22 cellular contexts compared by ENCODE assay signal in the genomic region with DNA sequence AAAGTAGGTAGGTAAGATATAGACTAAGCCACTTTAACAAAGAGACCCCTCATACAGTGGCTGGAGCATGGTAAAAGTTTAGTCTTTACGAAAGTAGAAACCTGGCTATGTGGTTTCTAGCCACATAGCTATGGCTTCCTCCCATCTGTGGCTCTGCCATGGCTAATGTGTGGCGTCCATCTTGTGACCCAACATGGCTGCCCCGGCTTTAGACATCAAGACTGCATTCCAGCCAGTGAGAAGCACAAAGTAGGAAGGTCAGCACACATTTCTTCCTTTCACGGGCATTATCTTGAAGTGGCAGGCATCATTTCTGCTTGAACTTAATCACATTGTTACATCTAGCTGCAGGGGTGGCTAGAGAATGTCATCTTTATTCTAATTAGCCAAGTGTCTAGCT.
DNase-seq lines count a peak whose midpoint lies in the region; ATAC-seq, FAIRE-seq and TF ChIP-seq lines count a peak whose summit lies in the region.
"Had no signal": no experiment of that assay in that cellular context is flagged by ENCODE, and none has a peak within 500 bp of the region (broad histone marks: within the 10 kb centered on the region; RNA-seq: fewer than 3 reads in every experiment).

No MANE protein-coding gene starts in this region.

- 54% methylated on average over 2 of the region's 4 CpGs; no CpG with 5 or more reads in 1 of the 2 experiments for WGBS in IMR-90 (ENCODE audit: extremely low coverage in 2 of 2, insufficient read length in 1 of 2), 2 experiments
- 4% methylated on average over 4 of the region's 4 CpGs for WGBS in K562 (ENCODE audit: insufficient coverage, low coverage, missing lambda C conversion rate)
- no CpG with 5 or more reads among the region's 4 CpGs for WGBS in mesendoderm (ENCODE audit: extremely low coverage, insufficient coverage, low lambda C conversion rate)

- dilution Hi-C loops in IMR-90 (cut with HindIII; ENCODE audit: low sequenced_read_pairs, unreplicated experiment): no loop called here

- FAIRE-seq in K562 (lab: Jason Lieb, UNC): no peak
- FAIRE-seq: D721Med, G401.6, GM12878, GM19239, H54 had no signal

- in situ Hi-C loops in IMR-90 (cut with MboI; ENCODE audit: low sequenced_read_pairs) (no loop called here), K562 (cut with MboI) (no loop called here)

- CTCF ChIA-PET in IMR-90 (lab: Yijun Ruan, JAX) (no interaction called here), K562 (lab: Yijun Ruan, JAX; ENCODE audit: low intra/inter-chr PET ratio) (no interaction called here)

- no peak overlapping the region for H3K27ac ChIP-seq in GM23338 (ENCODE audit: low read depth)
- no peak overlapping the region for H3K27ac ChIP-seq in IMR-90 (ENCODE audit: insufficient read depth, low read length)
- H3K27ac ChIP-seq in K562 (ENCODE audit: extremely low read depth, low read depth, low read length): no peak overlapping the region
- H3K27ac ChIP-seq in neural progenitor cell: no peak overlapping the region
- no peak overlapping the region for H3K27ac ChIP-seq in mesendoderm (ENCODE audit: low read depth, low read length)
- H3K27ac ChIP-seq: BLaER1, GM23248 had no signal

- TF ChIP-seq EP300 in K562 (IDR thresholded peaks at IDR 0.05; ENCODE audit: low read length): no peak

- DNase-seq in GM23338 (ENCODE audit: low spot score) (no peak), IMR-90 (no peak), K562 (ENCODE audit: extremely low read depth in 1 of 4, low spot score in 3 of 4) (no peak), neural progenitor cell (ENCODE audit: low spot score) (no peak), mesendoderm (no peak), C1 segment of cervical spinal cord (lab: John Stamatoyannopoulos, UW) (no peak), DMS53 (lab: John Stamatoyannopoulos, UW) (no peak)
- DNase-seq in activated CD4-positive, alpha-beta T cell treated with anti-CD3 and anti-CD28 coated beads for 1 hour: no peak
- DNase-seq: CD4-positive, alpha-beta T cell; CD8-positive, alpha-beta memory T cell; DMS 273 treated with DMSO at 0.1 percent for 48 hours; DND-41; GM23248 had no signal

- H3K23ac ChIP-seq in IMR-90 (ENCODE audit: low read depth, low read length) (no peak overlapping the region), mesendoderm (ENCODE audit: low read length) (no peak overlapping the region)

- H3K27ac Mint-ChIP-seq in GM23338 (no peak overlapping the region), neural progenitor cell (no peak overlapping the region)
- H3K27ac Mint-ChIP-seq: B cell; CD14-positive monocyte; CD4-positive, alpha-beta T cell; CD8-positive, alpha-beta memory T cell had no signal

- no peak overlapping the region for H3K9ac ChIP-seq in IMR-90 (ENCODE audit: low read depth, low read length)
- no peak overlapping the region for H3K9ac ChIP-seq in K562 (ENCODE audit: insufficient read depth in 1 of 2, low read depth in 2 of 2, low read length in 2 of 2)
- no peak overlapping the region for H3K9ac ChIP-seq in neural progenitor cell
- no peak overlapping the region for H3K9ac ChIP-seq in mesendoderm (ENCODE audit: low read length)
- H3K9ac ChIP-seq: BLaER1, GM23248 had no signal

- H2BK15ac ChIP-seq in IMR-90 (ENCODE audit: low read depth, low read length) (no peak overlapping the region), mesendoderm (replicated peaks; ENCODE audit: low read depth) (no peak overlapping the region)

- no peak overlapping the region for H4K5ac ChIP-seq in IMR-90 (ENCODE audit: low read depth, low read length)
- no peak overlapping the region for H4K5ac ChIP-seq in mesendoderm (ENCODE audit: low read length)

- H2AK9ac ChIP-seq in IMR-90 (replicated peaks; ENCODE audit: low read depth, low read length, poor library complexity): no peak overlapping the region

- TF ChIP-seq POLR2A in IMR-90 (IDR thresholded peaks at IDR 0.05; ENCODE audit: low read depth, low read length) (no peak), K562 (conservative IDR thresholded peaks at IDR 0.05) (no peak)

- H4K91ac ChIP-seq in IMR-90 (ENCODE audit: insufficient read depth, low read depth, low read length): no peak overlapping the region

- H3K4me3 ChIP-seq in GM23338 (no peak overlapping the region), IMR-90 (ENCODE audit: insufficient read depth, low read depth, low read length) (no peak overlapping the region), K562 (no peak overlapping the region), neural progenitor cell (no peak overlapping the region), mesendoderm (ENCODE audit: low read length) (no peak overlapping the region)
- H3K4me3 ChIP-seq: BLaER1, GM12878, GM23248, HAP-1 had no signal

- H3K9me3 Mint-ChIP-seq in GM23338 (no peaks in the 10 kb centered on the region; the same call in 2 of the 3 replicates), neural progenitor cell (no peaks in the 10 kb centered on the region)

- no peaks in the 10 kb centered on the region for H3K79me1 ChIP-seq in IMR-90 (ENCODE audit: low read depth in 1 of 2, low read length in 2 of 2)
- no peaks in the 10 kb centered on the region for H3K79me1 ChIP-seq in mesendoderm (ENCODE audit: low read length)

- H3K9me2 ChIP-seq in GM23338 (ENCODE audit: insufficient read depth): peaks cover 17% of the 10 kb centered on the region

- H3K4me1 ChIP-seq in GM23338 (ENCODE audit: insufficient read depth): no peaks in the 10 kb centered on the region
- no peaks in the 10 kb centered on the region for H3K4me1 ChIP-seq in IMR-90 (ENCODE audit: control insufficient read depth, insufficient read depth, low read length)
- H3K4me1 ChIP-seq in K562 (replicated peaks in 1 of 2; ENCODE audit: control insufficient read depth in 2 of 2, insufficient read depth in 2 of 2, low read length in 2 of 2): no peaks in the 10 kb centered on the region
- no peaks in the 10 kb centered on the region for H3K4me1 ChIP-seq in neural progenitor cell
- no peaks in the 10 kb centered on the region for H3K4me1 ChIP-seq in mesendoderm (ENCODE audit: control insufficient read depth, low read depth, low read length)
- H3K4me1 ChIP-seq: BLaER1, HAP-1 had no signal

- TF ChIP-seq CTCF in GM23338 (conservative IDR thresholded peaks at IDR 0.05; ENCODE audit: low read depth in 2 of 2): no peak
- TF ChIP-seq CTCF in IMR-90 (conservative IDR thresholded peaks at IDR 0.05; ENCODE audit: low read depth, low read length): no peak
- no peak for TF ChIP-seq CTCF in K562 (IDR thresholded peaks at IDR 0.05 in 2 of 3, conservative IDR thresholded peaks at IDR 0.05 in 1 of 3; ENCODE audit: insufficient read depth in 2 of 3, low read depth in 1 of 3, low read length in 3 of 3)
- no peak for TF ChIP-seq CTCF in neural progenitor cell (IDR thresholded peaks at IDR 0.05)

- H2BK120ac ChIP-seq in IMR-90 (ENCODE audit: low read depth, low read length) (no peak overlapping the region), mesendoderm (ENCODE audit: low read depth, low read length) (no peak overlapping the region)

- H3K36me3 Mint-ChIP-seq in GM23338 (ENCODE audit: low read depth) (no peaks in the 10 kb centered on the region), neural progenitor cell (no peaks in the 10 kb centered on the region)
- H3K36me3 Mint-ChIP-seq: CD14-positive monocyte had no signal

- H3K14ac ChIP-seq in IMR-90 (replicated peaks; ENCODE audit: low read depth, low read length): no peak overlapping the region

- POLR2A ChIA-PET in IMR-90 (lab: Charles Lee; ENCODE audit: unreplicated experiment) (no interaction called here), K562 (lab: Yijun Ruan, JAX) (interaction anchor here (0.7 kb wide), 2 partner anchors 11 to 209 kb away, joined by 3 read pairs; no protein-coding TSS in a partner anchor)

- H4K20me1 ChIP-seq in GM23338 (replicated peaks; ENCODE audit: insufficient read depth): no peaks in the 10 kb centered on the region
- H4K20me1 ChIP-seq in IMR-90 (ENCODE audit: insufficient read depth, low read length): no peaks in the 10 kb centered on the region
- H4K20me1 ChIP-seq in K562 (replicated peaks; ENCODE audit: control insufficient read depth, insufficient read depth, low read length): no peaks in the 10 kb centered on the region
- no peaks in the 10 kb centered on the region for H4K20me1 ChIP-seq in neural progenitor cell (ENCODE audit: low read depth)
- H4K20me1 ChIP-seq: BLaER1 had no signal

- H2AFZ ChIP-seq in GM23338 (peak overlapping the region; percentile 81), IMR-90 (replicated peaks; ENCODE audit: low read length, poor library complexity) (peak overlapping the region; percentile 36), K562 (ENCODE audit: low read depth, low read length) (0 out of 2 replicates have a peak overlapping the region, but pooled peaks have one; percentile 2), neural progenitor cell (replicated peaks) (peak overlapping the region; percentile 63)
- H2AFZ ChIP-seq: GM23248 had no signal

- H3K4ac ChIP-seq in IMR-90 (ENCODE audit: low read depth, low read length) (no peak overlapping the region), mesendoderm (ENCODE audit: low read depth, low read length) (no peak overlapping the region)

- H3K9me1 ChIP-seq in IMR-90 (ENCODE audit: insufficient read depth, low read length): no peaks in the 10 kb centered on the region
- no peaks in the 10 kb centered on the region for H3K9me1 ChIP-seq in K562 (ENCODE audit: control insufficient read depth, insufficient read depth, low read length)

- intact Hi-C loops in IMR-90 (cut with micrococcal nuclease): no loop called here
- intact Hi-C loops in K562 (cut with micrococcal nuclease): no loop called here

- no TSS peak for BruUV-seq in IMR-90 (replicated peaks; lab: Mats Ljungman, UMichigan)
- no TSS peak for BruUV-seq in K562 (replicated peaks; lab: Mats Ljungman, UMichigan)

- no peaks in the 10 kb centered on the region for H3F3A ChIP-seq in GM23338 (replicated peaks; ENCODE audit: low read depth)
- H3F3A ChIP-seq in neural progenitor cell (ENCODE audit: low read depth): no peaks in the 10 kb centered on the region

- no peak overlapping the region for H3K56ac ChIP-seq in IMR-90 (ENCODE audit: extremely low read depth, insufficient read depth, low read length)
- H3K56ac ChIP-seq in mesendoderm (ENCODE audit: low read length): no peak overlapping the region

- H3K4me2 ChIP-seq in GM23338 (no peak overlapping the region), IMR-90 (ENCODE audit: low read depth, low read length) (no peak overlapping the region), K562 (ENCODE audit: insufficient read depth, low read length) (no peak overlapping the region), neural progenitor cell (no peak overlapping the region), mesendoderm (ENCODE audit: low read length) (no peak overlapping the region)
- H3K4me2 ChIP-seq: BLaER1 had no signal

- H2AK5ac ChIP-seq in IMR-90 (ENCODE audit: low read depth, low read length): no peak overlapping the region
- H2AK5ac ChIP-seq in mesendoderm (ENCODE audit: low read length): no peak overlapping the region

- H3K27me3 Mint-ChIP-seq in GM23338 (ENCODE audit: insufficient read depth, low read depth, poor library complexity): peaks cover 3% of the 10 kb centered on the region
- H3K27me3 Mint-ChIP-seq in neural progenitor cell (ENCODE audit: insufficient read depth, low read depth): no peaks in the 10 kb centered on the region
- H3K27me3 Mint-ChIP-seq: B cell had no signal

- ATAC-seq in GM23338 (no peak), IMR-90 (ENCODE audit: low read depth) (no peak), K562 (no peak)
- ATAC-seq: GM12878 had no signal

- H2BK5ac ChIP-seq in IMR-90 (ENCODE audit: low read depth, low read length, poor library complexity, severe bottlenecking): no peak overlapping the region
- H2BK5ac ChIP-seq in mesendoderm (ENCODE audit: low read length): no peak overlapping the region

- TF ChIP-seq RAD21 in IMR-90 (IDR thresholded peaks at IDR 0.05; ENCODE audit: low read length) (no peak), K562 (CRISPR knock-in tag; conservative IDR thresholded peaks at IDR 0.05 in 1 of 2, IDR thresholded peaks at IDR 0.05 in 1 of 2) (no peak)

- no peak overlapping the region for H2BK20ac ChIP-seq in IMR-90 (ENCODE audit: low read depth, low read length)

- no peak overlapping the region for H3K18ac ChIP-seq in IMR-90 (ENCODE audit: low read depth, low read length)
- H3K18ac ChIP-seq in mesendoderm (ENCODE audit: low read length): no peak overlapping the region

- H3K9me3 ChIP-seq in IMR-90 (ENCODE audit: control insufficient read depth, insufficient read depth, low read length) (no peaks in the 10 kb centered on the region), K562 (replicated peaks; ENCODE audit: control insufficient read depth, insufficient read depth, low read depth, low read length) (no peaks in the 10 kb centered on the region), neural progenitor cell (ENCODE audit: low read depth) (no peaks in the 10 kb centered on the region)
- H3K9me3 ChIP-seq: HAP-1 had no signal

- H3K4me1 Mint-ChIP-seq in GM23338 (peaks cover 5% of the 10 kb centered on the region; the same call in 2 of the 3 replicates), neural progenitor cell (peaks cover under 1% of the 10 kb centered on the region)
- H3K4me1 Mint-ChIP-seq: B cell; CD14-positive monocyte; CD8-positive, alpha-beta memory T cell had no signal

- H3K36me3 ChIP-seq in GM23338 (ENCODE audit: insufficient read depth) (no peaks in the 10 kb centered on the region; the same call in 1 of the 2 replicates), IMR-90 (ENCODE audit: control insufficient read depth, insufficient read depth, low read length) (no peaks in the 10 kb centered on the region), K562 (ENCODE audit: control insufficient read depth, insufficient read depth, low read length) (no peaks in the 10 kb centered on the region), neural progenitor cell (no peaks in the 10 kb centered on the region), mesendoderm (ENCODE audit: control insufficient read depth, insufficient read depth, low read length) (no peaks in the 10 kb centered on the region)
- H3K36me3 ChIP-seq: BLaER1, HAP-1 had no signal

- H3K27me3 ChIP-seq in GM23338 (ENCODE audit: insufficient read depth): no peaks in the 10 kb centered on the region
- H3K27me3 ChIP-seq in IMR-90 (ENCODE audit: control insufficient read depth, insufficient read depth, low read length): no peaks in the 10 kb centered on the region; the same call in 1 of the 2 replicates
- no peaks in the 10 kb centered on the region for H3K27me3 ChIP-seq in K562 (ENCODE audit: control insufficient read depth in 2 of 2, insufficient read depth in 2 of 2, low read length in 2 of 2)
- no peaks in the 10 kb centered on the region for H3K27me3 ChIP-seq in neural progenitor cell
- no peaks in the 10 kb centered on the region for H3K27me3 ChIP-seq in mesendoderm (ENCODE audit: insufficient read depth, low read length, poor library complexity)
- H3K27me3 ChIP-seq: BLaER1 had no signal

- H3K79me2 ChIP-seq in GM23338 (replicated peaks; ENCODE audit: insufficient read depth) (no peaks in the 10 kb centered on the region), K562 (ENCODE audit: control insufficient read depth, insufficient read depth, low read length) (no peaks in the 10 kb centered on the region), neural progenitor cell (ENCODE audit: low read depth) (no peaks in the 10 kb centered on the region), mesendoderm (ENCODE audit: control insufficient read depth, insufficient read depth, low read length) (no peaks in the 10 kb centered on the region)

- H4K8ac ChIP-seq in IMR-90 (ENCODE audit: low read depth in 2 of 2, low read length in 2 of 2): no peak overlapping the region
- no peak overlapping the region for H4K8ac ChIP-seq in mesendoderm (ENCODE audit: low read depth, low read length)

- H3K4me3 Mint-ChIP-seq in GM23338: no peak overlapping the region
- no peak overlapping the region for H3K4me3 Mint-ChIP-seq in neural progenitor cell
- H3K4me3 Mint-ChIP-seq: B cell; CD14-positive monocyte; CD4-positive, alpha-beta T cell; CD8-positive, alpha-beta memory T cell had no signal

Comparison
In these comparisons a context has a peak if more than half of its experiments do, and no peak if none do; other contexts are left out.
1. H2AFZ ChIP-seq: peak in every context shown above with its lines; median percentile 81 in GM23338; 63 in neural progenitor cell; 36 in IMR-90; 2 in K562.